ENCODE assay signal across 8 cellular contexts in genomic region chr7:7969306-7970112, GRCh38. TPM values are rescaled to one million over a fixed set of nuclear protein-coding genes. Genes with fewer than 3 reads are reported as not detected.
DNase-seq lines count a peak whose midpoint lies in the region; ATAC-seq and TF ChIP-seq lines count a peak whose summit lies in the region.

No MANE protein-coding gene starts in this region.

- H3K27ac ChIP-seq in HUES6 (ENCODE audit: low read depth, low read length) (peak overlapping the region; percentile 64; the same call in 1 of the 2 replicates), SJCRH30 (peak overlapping the region; percentile 76; the same call in 1 of the 2 replicates), adipose tissue (ENCODE audit: low read depth, low read length) (peak overlapping the region; percentile 9), psoas muscle (peak overlapping the region; percentile 96)

- peak; percentile 35 for DNase-seq in activated gamma-delta T cell treated with Interleukin-2 at 50 U/mL for 16 hours
- DNase-seq in activated gamma-delta T cell (lab: John Stamatoyannopoulos, UW): no peak
- DNase-seq in SJCRH30: peak; percentile 54 to 67
- peak; percentile 42 for DNase-seq in left ventricle myocardium superior
- peak; percentile 20 to 63 for DNase-seq in psoas muscle
- no peak for DNase-seq in kidney glomerular epithelial cell (lab: John Stamatoyannopoulos, UW)

- peak overlapping the region; percentile 77 for H3K4me3 ChIP-seq in HUES6 (ENCODE audit: low read depth, low read length)
- peak overlapping the region; percentile 92 for H3K4me3 ChIP-seq in SJCRH30
- peak overlapping the region; percentile 99 for H3K4me3 ChIP-seq in psoas muscle

- no peak for TF ChIP-seq CTCF in psoas muscle (IDR thresholded peaks at IDR 0.05)

- ATAC-seq in left ventricle myocardium superior (no peak), psoas muscle (peak in 1 of 4 donors; percentile 5)

- intact Hi-C loops in left ventricle myocardium superior (cut with micrococcal nuclease): no loop called here
- intact Hi-C loops in psoas muscle (cut with DNase I): loop anchor here (5.0 to 10.0 kb wide), 3 partner anchors 107 to 285 kb away; no protein-coding TSS in a partner anchor

- H3K4me1 ChIP-seq in HUES6 (ENCODE audit: control insufficient read depth, insufficient read depth, low read length) (peaks cover 25% of the 10 kb centered on the region), SJCRH30 (peaks cover 9% of the 10 kb centered on the region), psoas muscle (peaks cover 15% of the 10 kb centered on the region)

- H3K9ac ChIP-seq in HUES6 (ENCODE audit: low read length): peak overlapping the region; percentile 73

- 0 to 1% (median 1%) methylated on average over 70 to 91 of the region's 91 CpGs for WGBS in adipose tissue, 3 donors
- WGBS in psoas muscle, 3 donors: 0 to 1% (median 0%) methylated on average over 37 to 91 of the region's 91 CpGs

- H3K27me3 ChIP-seq in HUES6 (ENCODE audit: control insufficient read depth, insufficient read depth, low read length) (no peaks in the 10 kb centered on the region), SJCRH30 (no peaks in the 10 kb centered on the region), psoas muscle (ENCODE audit: insufficient read depth in 3 of 3, low read length in 2 of 3) (no peaks in the 10 kb centered on the region)

- H3K36me3 ChIP-seq in HUES6 (ENCODE audit: control insufficient read depth, insufficient read depth, low read length) (no peaks in the 10 kb centered on the region), SJCRH30 (no peaks in the 10 kb centered on the region), psoas muscle (ENCODE audit: insufficient read depth in 1 of 2, low read depth in 1 of 2) (no peaks in the 10 kb centered on the region)

- no peaks in the 10 kb centered on the region for H3K9me3 ChIP-seq in HUES6 (ENCODE audit: control insufficient read depth, insufficient read depth, low read depth, low read length)
- no peaks in the 10 kb centered on the region for H3K9me3 ChIP-seq in SJCRH30 (replicated peaks)
- no peaks in the 10 kb centered on the region for H3K9me3 ChIP-seq in psoas muscle

RNA-seq across cellular contexts. Expression of gene GLCCI1, which starts 0.9 kb away (rescaled TPM):
- total RNA-seq in SJCRH30 (2014; rRNA removed; shearing (Covaris generic)): 9.1 and 11.8 TPM in 2 replicates
- polyA plus RNA-seq in adipose tissue: 1 to 10 TPM; 1.7 to 7.5 (median 2.4) TPM
- total RNA-seq in left ventricle myocardium superior: 8.6 TPM
- total RNA-seq in psoas muscle: 1 to 10 TPM; 2.8 to 8.0 (median 4.1) TPM
- polyA plus RNA-seq in psoas muscle: 1 to 10 TPM in 1 of 3 donors, under 1 TPM in 2; 0.57 to 4.0 (median 0.84) TPM

Comparison
In these comparisons a context has a peak if more than half of its experiments do, and no peak if none do; other contexts are left out.
1. DNase-seq: peak in activated gamma-delta T cell treated with Interleukin-2 at 50 U/mL for 16 hours (single experiment), SJCRH30 (2 of 2), left ventricle myocardium superior (single experiment) and psoas muscle (2 of 2); none in activated gamma-delta T cell (single experiment) and kidney glomerular epithelial cell (single experiment).
2. H3K27ac ChIP-seq: peak in every context shown above with its lines; median percentile 96 in psoas muscle; 76 in SJCRH30; 64 in HUES6; 9 in adipose tissue.
3. Peak in every context shown above with its lines, with median percentiles within 50 percentile points of each other: H3K4me3 ChIP-seq.